ENCODE assay signal across 24 cellular contexts in the genomic region with DNA sequence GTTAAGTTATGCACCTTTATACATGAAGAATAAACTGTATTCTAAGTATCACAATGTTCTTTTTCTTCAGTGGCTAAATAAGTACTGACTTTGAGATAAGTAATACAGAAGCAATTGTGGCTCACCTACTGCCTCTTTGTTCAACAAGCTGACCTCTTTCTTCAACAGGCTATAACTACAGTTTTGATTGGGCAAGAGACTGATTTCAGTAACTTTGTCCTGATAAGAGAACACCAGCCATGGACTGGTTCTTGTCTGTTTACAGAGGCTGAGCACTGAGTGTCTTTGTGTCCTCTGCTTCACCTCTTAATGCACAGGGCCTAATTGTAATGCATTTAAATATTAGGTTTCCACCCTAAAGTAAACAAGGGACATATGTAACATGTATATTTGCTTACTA. TPM values are rescaled to one million over a fixed set of nuclear protein-coding genes. Genes with fewer than 3 reads are reported as not detected.
DNase-seq lines count a peak whose midpoint lies in the region; ATAC-seq and TF ChIP-seq lines count a peak whose summit lies in the region.
"Had no signal": no experiment of that assay in that cellular context is flagged by ENCODE, and none has a peak within 500 bp of the region (broad histone marks: within the 10 kb centered on the region; RNA-seq: fewer than 3 reads in every experiment).

No MANE protein-coding gene starts in this region.

- intact Hi-C loops in upper lobe of right lung (cut with DNase I), result no loop called here

- H3K27ac ChIP-seq in VCaP, result peak overlapping the region; percentile 76
- no peak overlapping the region for H3K27ac ChIP-seq in upper lobe of right lung
- H3K27ac ChIP-seq: BLaER1, HL-60, RWPE1 had no signal

- TF ChIP-seq CTCF in VCaP (conservative IDR thresholded peaks at IDR 0.05), result no peak
- TF ChIP-seq CTCF in upper lobe of right lung (IDR thresholded peaks at IDR 0.05), result no peak

- no peaks in the 10 kb centered on the region for H3K9me3 ChIP-seq in upper lobe of right lung
- H3K9me3 ChIP-seq: BLaER1 had no signal

- peak; percentile 32 for DNase-seq in NCI-H510A treated with DMSO at 0.1 percent for 48 hours (lab: John Stamatoyannopoulos, UW)
- no peak for DNase-seq in NCI-H510A (lab: John Stamatoyannopoulos, UW)
- no peak for DNase-seq in left lobe of liver (ENCODE audit: low spot score)
- DNase-seq in upper lobe of right lung, result no peak
- no peak for DNase-seq in stimulated activated CD8-positive, alpha-beta memory T cell treated with anti-CD3 and anti-CD28 coated beads, Interleukin-4, amount 100 ng/mL, for 48 hours
- DNase-seq in NCI-H2029 treated with DMSO at 0.1 percent for 48 hours (lab: John Stamatoyannopoulos, UW), result no peak
- DNase-seq: CD4-positive, CD25-positive, alpha-beta regulatory T cell; DMS153; DND-41; NCI-H1105 treated with DMSO at 0.1 percent for 48 hours; NCI-H146; NCI-H1930; NCI-H2171 treated with DMSO at 0.1 percent for 48 hours; NCI-H446; NCI-H526 treated with DMSO at 0.1 percent for 48 hours; SHP77 had no signal

- H3K27me3 ChIP-seq in upper lobe of right lung, result no peaks in the 10 kb centered on the region
- H3K27me3 ChIP-seq: BLaER1 had no signal

- no peaks in the 10 kb centered on the region for H3K4me1 ChIP-seq in upper lobe of right lung
- H3K4me1 ChIP-seq: BLaER1 had no signal

- peak; percentile 86 for ATAC-seq in left lobe of liver
- peak; percentile 49 for ATAC-seq in upper lobe of right lung
- ATAC-seq in HG03196 (IDR thresholded peaks at IDR 0.05; ENCODE audit: unreplicated experiment), result no peak
- ATAC-seq: HCT116, Panc1 had no signal

- no peak overlapping the region for H3K4me3 ChIP-seq in upper lobe of right lung
- H3K4me3 ChIP-seq: BLaER1 had no signal

- H3K36me3 ChIP-seq in upper lobe of right lung, result no peaks in the 10 kb centered on the region
- H3K36me3 ChIP-seq: BLaER1 had no signal

RNA-seq across cellular contexts. Expression of a gene that starts 34.6 kb away (rescaled TPM):
- 2.4 TPM for total RNA-seq in left lobe of liver
- total RNA-seq in upper lobe of right lung, result 14.3 TPM
- total RNA-seq: A172 had no signal
